14 cellular contexts compared by ENCODE assay signal in genomic region chr1:226436855-226437491, GRCh38. TPM values are rescaled to one million over a fixed set of nuclear protein-coding genes. Genes with fewer than 3 reads are reported as not detected.
DNase-seq lines count a peak whose midpoint lies in the region; ATAC-seq, FAIRE-seq and TF ChIP-seq lines count a peak whose summit lies in the region.
"Had no signal": no experiment of that assay in that cellular context is flagged by ENCODE, and none has a peak within 500 bp of the region (broad histone marks: within the 10 kb centered on the region; RNA-seq: fewer than 3 reads in every experiment).

No MANE protein-coding gene starts in this region.

- TF ChIP-seq RAD21 in A549 (conservative IDR thresholded peaks at IDR 0.05 in 1 of 2, IDR thresholded peaks at IDR 0.05 in 1 of 2) (no peak), HepG2 (CRISPR knock-in tag; IDR thresholded peaks at IDR 0.05) (no peak)

- FAIRE-seq in A549 (lab: Jason Lieb, UNC) (no peak), HepG2 (lab: Jason Lieb, UNC) (no peak)
- FAIRE-seq: endometrium, urothelium cell line had no signal

- H3K27ac ChIP-seq in A549 (no peak overlapping the region), mammary epithelial cell (ENCODE audit: insufficient read depth, low read depth, low read length) (no peak overlapping the region), HepG2 (ENCODE audit: extremely low read length, insufficient read depth, low read length) (no peak overlapping the region)
- H3K27ac ChIP-seq: hepatocyte had no signal

- H3K79me2 ChIP-seq in mammary epithelial cell (ENCODE audit: insufficient read depth, low read length) (no peaks in the 10 kb centered on the region), HepG2 (ENCODE audit: insufficient read depth, low read length) (no peaks in the 10 kb centered on the region)
- H3K79me2 ChIP-seq: hepatocyte had no signal

- TF ChIP-seq POLR2A in A549 (IDR thresholded peaks at IDR 0.05; ENCODE audit: low read length) (no peak), HepG2 (IDR thresholded peaks at IDR 0.05; ENCODE audit: insufficient read depth in 1 of 2, low read depth in 2 of 2, low read length in 2 of 2) (no peak)

- no peaks in the 10 kb centered on the region for H3K36me3 ChIP-seq in mammary epithelial cell (ENCODE audit: insufficient read depth, low read length)
- H3K36me3 ChIP-seq in HepG2 (replicated peaks in 1 of 2; ENCODE audit: control insufficient read depth in 1 of 2, insufficient read depth in 2 of 2, low read length in 2 of 2): no peaks in the 10 kb centered on the region

- POLR2A ChIA-PET in A549 (lab: Yijun Ruan, JAX) (no interaction called here), HepG2 (lab: Yijun Ruan, JAX) (no interaction called here)

- DNase-seq in A549 (ENCODE audit: low read depth in 1 of 2, low spot score in 1 of 2) (no peak), NCI-H2171 (lab: John Stamatoyannopoulos, UW) (peak; percentile 97), mammary epithelial cell (peak; percentile 20), HepG2 (ENCODE audit: low spot score) (no peak), COLO829 (ENCODE audit: low spot score) (no peak), NCI-H1930 (lab: John Stamatoyannopoulos, UW) (no peak)
- no peak for DNase-seq in stimulated activated CD4-positive, alpha-beta T cell treated with anti-CD3 and anti-CD28 coated beads, Interleukin-4, amount 100 ng/mL, for 4 hours
- DNase-seq: activated CD8-positive, alpha-beta memory T cell treated with anti-CD3 and anti-CD28 coated beads for 24 hours; GF-D8; mesenchymal stem cell had no signal

- dilution Hi-C loops in mammary epithelial cell (cut with HindIII; ENCODE audit: low sequenced_read_pairs): no loop called here

- H4K20me1 ChIP-seq in mammary epithelial cell (ENCODE audit: insufficient read depth, low read length): no peaks in the 10 kb centered on the region
- H4K20me1 ChIP-seq in HepG2 (ENCODE audit: insufficient read depth, low read length): no peaks in the 10 kb centered on the region

- CTCF ChIA-PET in A549 (lab: Yijun Ruan, JAX) (interaction anchor here (0.7 to 2.6 kb wide), 3 partner anchors 12 to 189 kb away, joined by 3 to 13 read pairs (median 4); no protein-coding TSS in a partner anchor), mammary epithelial cell (lab: Charles Lee; ENCODE audit: low non-redundant PET) (no interaction called here), HepG2 (lab: Yijun Ruan, JAX; ENCODE audit: low intra/inter-chr PET ratio, low total read pairs) (no interaction called here)

- H3K4me3 ChIP-seq in A549 (0 out of 3 replicates have a peak overlapping the region, but pooled peaks have one; percentile 14), mammary epithelial cell (replicated peaks in 1 of 3; ENCODE audit: insufficient read depth in 1 of 3, low read depth in 2 of 3, low read length in 3 of 3) (no peak overlapping the region), HepG2 (replicated peaks in 1 of 3; ENCODE audit: insufficient read depth in 1 of 3, low read depth in 2 of 3, low read length in 3 of 3) (no peak overlapping the region)
- H3K4me3 ChIP-seq: hepatocyte had no signal

- no peaks in the 10 kb centered on the region for H3K9me3 ChIP-seq in A549
- no peaks in the 10 kb centered on the region for H3K9me3 ChIP-seq in mammary epithelial cell (replicated peaks; ENCODE audit: insufficient read depth, low read length)
- no peaks in the 10 kb centered on the region for H3K9me3 ChIP-seq in HepG2 (ENCODE audit: low read length)

- H3K4me1 ChIP-seq in A549 (no peaks in the 10 kb centered on the region), mammary epithelial cell (ENCODE audit: insufficient read depth, low read length) (no peaks in the 10 kb centered on the region), HepG2 (ENCODE audit: insufficient read depth, low read length) (no peaks in the 10 kb centered on the region)

- intact Hi-C loops in mammary epithelial cell (cut with micrococcal nuclease) (no loop called here), HepG2 (cut with micrococcal nuclease; ENCODE audit: unreplicated experiment) (no loop called here)

- no peak for TF ChIP-seq EP300 in A549 (IDR thresholded peaks at IDR 0.05)
- no peak for TF ChIP-seq EP300 in HepG2 (IDR thresholded peaks at IDR 0.05; ENCODE audit: low read depth in 2 of 2, low read length in 2 of 2)
- no peak for TF ChIP-seq EP300 in HepG2 (CRISPR knock-in tag; IDR thresholded peaks at IDR 0.05; ENCODE audit: borderline replicate concordance)

- H3K4me2 ChIP-seq in A549: 0 out of 3 replicates have a peak overlapping the region, but pooled peaks have one; percentile 7
- H3K4me2 ChIP-seq in mammary epithelial cell (ENCODE audit: insufficient read depth, low read depth, low read length): no peak overlapping the region
- no peak overlapping the region for H3K4me2 ChIP-seq in HepG2 (ENCODE audit: low read depth, low read length)
- H3K4me2 ChIP-seq: hepatocyte had no signal

- H2AFZ ChIP-seq in mammary epithelial cell (ENCODE audit: low read depth, low read length): no peak overlapping the region
- H2AFZ ChIP-seq in HepG2 (ENCODE audit: low read length): no peak overlapping the region
- H2AFZ ChIP-seq: hepatocyte had no signal

- TF ChIP-seq CTCF in A549 (IDR thresholded peaks at IDR 0.05): no peak
- TF ChIP-seq CTCF in mammary epithelial cell (conservative IDR thresholded peaks at IDR 0.05 in 1 of 2, IDR thresholded peaks at IDR 0.05 in 1 of 2; ENCODE audit: extremely low read depth in 1 of 2, insufficient read depth in 1 of 2, low read depth in 1 of 2, low read length in 2 of 2): no peak
- TF ChIP-seq CTCF in HepG2 (CRISPR knock-in tag; IDR thresholded peaks at IDR 0.05): no peak

- no peak overlapping the region for H3K9ac ChIP-seq in mammary epithelial cell (ENCODE audit: insufficient read depth, low read length)
- no peak overlapping the region for H3K9ac ChIP-seq in HepG2 (ENCODE audit: insufficient read depth, low read depth, low read length)

- H3K27me3 ChIP-seq in mammary epithelial cell (ENCODE audit: insufficient read depth, low read length) (no peaks in the 10 kb centered on the region), HepG2 (ENCODE audit: control insufficient read depth in 1 of 2, insufficient read depth in 2 of 2, low read length in 2 of 2) (peaks cover 0 to 5% of the 10 kb centered on the region in 2 experiments; a peak in 2 of 5 replicates)
- H3K27me3 ChIP-seq: hepatocyte had no signal

- ATAC-seq in A549: peak; percentile 11 to 41; a peak in 4 of 6 replicates
- ATAC-seq in GM21576 (IDR thresholded peaks at IDR 0.05; ENCODE audit: unreplicated experiment): peak; percentile 62
- ATAC-seq in HepG2: no peak

- in situ Hi-C loops in mammary epithelial cell (cut with MboI; ENCODE audit: low sequenced_read_pairs in 2 of 2) (no loop called here), HepG2 (cut with HindIII; ENCODE audit: extremely low pct_ligation_motif_present, low pct_unique_long_range_greater_than_20kb) (no loop called here)

- 11% methylated on average over 8 of the region's 8 CpGs for WGBS in A549 (ENCODE audit: missing lambda C conversion rate)
- 5% methylated on average over 8 of the region's 8 CpGs for WGBS in mammary epithelial cell (ENCODE audit: low coverage, missing lambda C conversion rate)
- 28% methylated on average over 8 of the region's 8 CpGs for WGBS in HepG2 (ENCODE audit: low lambda C conversion rate)

- no TSS peak for BruUV-seq in mammary epithelial cell (replicated peaks; lab: Mats Ljungman, UMichigan)
- no TSS peak for BruUV-seq in HepG2 (replicated peaks; lab: Mats Ljungman, UMichigan)

TF ChIP-seq in A549, 52 proteins besides CTCF, POLR2A, EP300 and RAD21:
- no peak for TF ChIP-seq CBX2 (IDR thresholded peaks at IDR 0.05; ENCODE audit: borderline replicate concordance, low read depth)
- no peak for TF ChIP-seq FOXS1 (CRISPR knock-in tag; IDR thresholded peaks at IDR 0.05)
- TF ChIP-seq ZC3H11A (IDR thresholded peaks at IDR 0.05): no peak
- no peak for TF ChIP-seq PHF8 (IDR thresholded peaks at IDR 0.05; ENCODE audit: borderline replicate concordance, low read depth)
- no peak for TF ChIP-seq HOXB5 (CRISPR knock-in tag; IDR thresholded peaks at IDR 0.05)

RNA-seq across cellular contexts. Expression of gene PARP1, which starts 29.1 kb away (rescaled TPM):
- polyA plus RNA-seq in A549 (2011; rRNA removed): 134 and 144 TPM in 2 replicates
- 211 and 219 TPM in 2 replicates for polyA plus RNA-seq in A549 (2012; cell fraction: cytosol; rRNA removed)
- 267 and 286 TPM in 2 replicates for polyA plus RNA-seq in A549 (2012; cell fraction: nucleus; rRNA removed)
- 117 to 125 TPM (median 118 TPM) in 3 replicates for polyA plus RNA-seq in A549 (2017; fragmentation: RNase III; extraction: RNeasy Plus Mini Kit Qiagen cat#74134 plus additional on column Dnase treatment)
- polyA minus RNA-seq in A549 (2011; rRNA and poly(A)+ RNA removed): 111 and 131 TPM in 2 replicates
- 10 to 100 TPM; 67.7 to 80.8 TPM for total RNA-seq in mammary epithelial cell
- 99.4 TPM for polyA plus RNA-seq in mammary epithelial cell
- polyA minus RNA-seq in mammary epithelial cell: 205 TPM
- 85.2 and 125 TPM in 2 replicates for total RNA-seq in HepG2 (2016; rRNA removed; fragmentation: Illumina TruSeq; extraction: Trizol)
- 7.4 and 9.2 TPM in 2 replicates for total RNA-seq in HepG2 (2016; cell fraction: cytosol; rRNA removed; fragmentation: Illumina TruSeq; extraction: Trizol; ENCODE audit: low read depth)
- 84.6 and 117 TPM in 2 replicates for total RNA-seq in HepG2 (2016; cell fraction: insoluble cytoplasmic fraction; rRNA removed; fragmentation: Illumina TruSeq; extraction: Trizol)
- 22.9 and 23.8 TPM in 2 replicates for total RNA-seq in HepG2 (2016; cell fraction: membrane; rRNA removed; fragmentation: Illumina TruSeq; extraction: Trizol)
- total RNA-seq in HepG2 (2016; cell fraction: nucleus; rRNA removed; fragmentation: Illumina TruSeq; extraction: Trizol): 52.4 and 53.9 TPM in 2 replicates
- polyA plus RNA-seq in HepG2 (2011; rRNA removed): 49.0 and 50.1 TPM in 2 replicates
- polyA plus RNA-seq in HepG2 (2011; cell fraction: cytosol; rRNA removed): 55.7 and 72.2 TPM in 2 replicates
- polyA plus RNA-seq in HepG2 (2011; cell fraction: nucleus; rRNA removed): 49.0 and 49.1 TPM in 2 replicates
- 34.7 and 47.5 TPM in 2 replicates for polyA plus RNA-seq in HepG2 (2012)
- polyA plus RNA-seq in HepG2 (2016; cell fraction: cytosol; fragmentation: Illumina TruSeq; extraction: Trizol; ENCODE audit: low read depth): 3.7 and 4.1 TPM in 2 replicates
- 117 and 119 TPM in 2 replicates for polyA plus RNA-seq in HepG2 (2016; cell fraction: insoluble cytoplasmic fraction; fragmentation: Illumina TruSeq; extraction: Trizol; ENCODE audit: low read depth)
- 10.3 and 13.4 TPM in 2 replicates for polyA plus RNA-seq in HepG2 (2016; cell fraction: membrane; fragmentation: Illumina TruSeq; extraction: Trizol; ENCODE audit: low read depth)
- polyA plus RNA-seq in HepG2 (2016; cell fraction: nucleus; fragmentation: Illumina TruSeq; extraction: Trizol; ENCODE audit: insufficient read depth, low read depth): 60.9 and 64.4 TPM in 2 replicates
- 101 and 222 TPM in 2 replicates for polyA minus RNA-seq in HepG2 (2011; rRNA and poly(A)+ RNA removed; ENCODE audit: low replicate concordance)
- 41.2 and 42.7 TPM in 2 replicates for polyA minus RNA-seq in HepG2 (2011; cell fraction: cytosol; rRNA and poly(A)+ RNA removed)
- polyA minus RNA-seq in HepG2 (2011; cell fraction: nucleus; rRNA and poly(A)+ RNA removed): 46.1 and 55.0 TPM in 2 replicates

Comparison
In these comparisons a context has a peak if more than half of its experiments do, and no peak if none do; other contexts are left out.
1. DNase-seq: peak in NCI-H2171 (single experiment) and mammary epithelial cell (single experiment); none in A549 (0 of 2), stimulated activated CD4-positive, alpha-beta T cell treated with anti-CD3 and anti-CD28 coated beads, Interleukin-4, amount 100 ng/mL, for 4 hours (0 of 2), HepG2 (single experiment), COLO829 (single experiment) and NCI-H1930 (0 of 2).